ENCODE assay signal across 24 cellular contexts in the genomic region with DNA sequence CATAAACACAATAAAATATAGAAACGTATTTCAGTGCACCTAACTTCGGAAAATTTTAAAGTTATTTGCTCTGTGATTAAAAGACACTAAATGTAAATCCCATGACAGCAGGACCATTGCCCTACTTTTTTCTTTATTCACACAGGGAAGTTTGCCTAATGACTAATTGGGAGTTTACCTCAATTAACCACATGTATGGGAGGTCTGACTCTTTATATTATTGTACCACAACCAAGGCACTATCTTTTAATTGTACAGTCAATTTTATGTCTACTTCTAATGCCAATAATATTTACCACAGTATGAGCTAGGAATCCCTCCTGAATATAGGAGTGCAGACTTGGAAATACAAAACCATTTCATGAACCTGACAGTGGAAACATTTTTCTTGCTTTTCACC.
"Had no signal": no experiment of that assay in that cellular context is flagged by ENCODE, and none has a peak within 500 bp of the region (broad histone marks: within the 10 kb centered on the region; RNA-seq: fewer than 3 reads in every experiment).

No MANE protein-coding gene starts in this region.

- H3K4me1 ChIP-seq: colonic mucosa, esophagus muscularis mucosa, esophagus squamous epithelium, foreskin keratinocyte, gastrocnemius medialis, gastroesophageal sphincter, heart left ventricle, heart right ventricle had no signal

- H3K36me3 ChIP-seq: colonic mucosa, esophagus muscularis mucosa, esophagus squamous epithelium, gastrocnemius medialis, gastroesophageal sphincter, heart left ventricle, heart right ventricle had no signal

- H3K9me3 ChIP-seq: colonic mucosa, esophagus muscularis mucosa, esophagus squamous epithelium, gastrocnemius medialis had no signal

- DNase-seq: colonic mucosa; cortex of kidney; dermis blood vessel endothelial cell; dorsolateral prefrontal cortex; effector CD4-positive, alpha-beta T cell; effector CD8-positive, alpha-beta T cell; effector memory CD4-positive, alpha-beta T cell; effector memory CD8-positive, alpha-beta T cell; endodermal cell; erythroblast; esophagus squamous epithelium; foreskin fibroblast; foreskin keratinocyte; foreskin melanocyte; gastrocnemius medialis; glutamatergic neuron; head of caudate nucleus; heart left ventricle; heart right ventricle had no signal

- ATAC-seq: effector memory CD8-positive, alpha-beta T cell; esophagus mucosa; foreskin keratinocyte; gastrocnemius medialis; gastroesophageal sphincter; heart left ventricle; heart right ventricle had no signal

- H3K27me3 ChIP-seq: colonic mucosa, dorsolateral prefrontal cortex, esophagus muscularis mucosa, esophagus squamous epithelium, foreskin keratinocyte, gastrocnemius medialis, gastroesophageal sphincter, heart left ventricle, heart right ventricle had no signal

- H3K27ac ChIP-seq: colonic mucosa, coronary artery, dorsolateral prefrontal cortex, epithelial cell of prostate, esophagus muscularis mucosa, esophagus squamous epithelium, foreskin keratinocyte, gastrocnemius medialis, gastroesophageal sphincter, heart left ventricle, heart right ventricle had no signal

- H3K4me3 ChIP-seq: colonic mucosa, coronary artery, dorsolateral prefrontal cortex, esophagus muscularis mucosa, esophagus squamous epithelium, gastrocnemius medialis, gastroesophageal sphincter, heart left ventricle, heart right ventricle had no signal
